Comparison of ENCODE assay signal across 9 cellular contexts in genomic region chr1:58896211-58897183, GRCh38.
A peak's percentile ranks its signal among the peaks of the same experiment; 100 is the strongest.
DNase-seq lines count a peak whose midpoint lies in the region; ATAC-seq and TF ChIP-seq lines count a peak whose summit lies in the region.
"Had no signal": no experiment of that assay in that cellular context is flagged by ENCODE, and none has a peak within 500 bp of the region (broad histone marks: within the 10 kb centered on the region; RNA-seq: fewer than 3 reads in every experiment).

No MANE protein-coding gene starts in this region.

- ATAC-seq in GM21723 (IDR thresholded peaks at IDR 0.05; ENCODE audit: unreplicated experiment) (no peak), GM21526 (IDR thresholded peaks at IDR 0.05; ENCODE audit: low FRiP score, unreplicated experiment) (no peak), GM19397 (IDR thresholded peaks at IDR 0.05; ENCODE audit: unreplicated experiment) (no peak)

- H3K4me3 ChIP-seq in H7 (ENCODE audit: insufficient read depth, low read depth, low read length) = no peak overlapping the region
- no peak overlapping the region for H3K4me3 ChIP-seq in SK-N-SH (ENCODE audit: low read depth in 2 of 2, low read length in 1 of 2)
- H3K4me3 ChIP-seq in hepatocyte = no peak overlapping the region
- H3K4me3 ChIP-seq in skin epidermis = no peak overlapping the region

- peaks cover 17 to 26% of the 10 kb centered on the region in 2 experiments; a peak in 3 of 4 replicates for H3K4me1 ChIP-seq in SK-N-SH (ENCODE audit: control insufficient read depth in 1 of 2, insufficient read depth in 2 of 2, low read depth in 1 of 2, low read length in 1 of 2)
- peaks cover 64% of the 10 kb centered on the region for H3K4me1 ChIP-seq in hepatocyte (ENCODE audit: insufficient read depth)

- DNase-seq in H7 (peak; percentile 64), SK-N-SH (peak; percentile 73), hepatocyte (ENCODE audit: low spot score) (peak; percentile 64)
- DNase-seq in central memory CD4-positive, alpha-beta T cell = no peak
- DNase-seq: MM.1S had no signal

- H3K9me3 ChIP-seq in SK-N-SH = no peaks in the 10 kb centered on the region
- no peaks in the 10 kb centered on the region for H3K9me3 ChIP-seq in hepatocyte (ENCODE audit: low read depth)

- H3K79me2 ChIP-seq in SK-N-SH (ENCODE audit: insufficient read depth) (no peaks in the 10 kb centered on the region), hepatocyte (no peaks in the 10 kb centered on the region)

- TF ChIP-seq EP300 in SK-N-SH (IDR thresholded peaks at IDR 0.05; ENCODE audit: borderline replicate concordance in 1 of 2, low read depth in 1 of 2, low read length in 1 of 2) = peak in 1 of 2 experiments; percentile 70; a peak in 2 of 4 replicates

- H4K20me1 ChIP-seq in SK-N-SH (ENCODE audit: insufficient read depth) (no peaks in the 10 kb centered on the region), hepatocyte (ENCODE audit: insufficient read depth, poor library complexity, severe bottlenecking) (no peaks in the 10 kb centered on the region)

- POLR2A ChIA-PET in SK-N-SH (lab: Yijun Ruan, JAX) = no interaction called here

- H3K27me3 ChIP-seq in H7 (ENCODE audit: control insufficient read depth, insufficient read depth, low read length) (peaks cover 2% of the 10 kb centered on the region; the same call in 1 of the 2 replicates), SK-N-SH (ENCODE audit: insufficient read depth) (no peaks in the 10 kb centered on the region), hepatocyte (no peaks in the 10 kb centered on the region)

- peak; percentile 30 for TF ChIP-seq RAD21 in SK-N-SH (IDR thresholded peaks at IDR 0.05; ENCODE audit: low read length)

- WGBS in SK-N-SH (ENCODE audit: low lambda C conversion rate) = 71% methylated on average over 4 of the region's 8 CpGs
- 45% methylated on average over 8 of the region's 8 CpGs for WGBS in hepatocyte (ENCODE audit: low lambda C conversion rate, missing lambda C conversion rate)

- H3K36me3 ChIP-seq in H7 (replicated peaks; ENCODE audit: control insufficient read depth, insufficient read depth, low read length) = no peaks in the 10 kb centered on the region
- no peaks in the 10 kb centered on the region for H3K36me3 ChIP-seq in SK-N-SH (replicated peaks in 1 of 2; ENCODE audit: control insufficient read depth in 1 of 2, insufficient read depth in 2 of 2, low read length in 1 of 2)
- H3K36me3 ChIP-seq in hepatocyte (replicated peaks; ENCODE audit: insufficient read depth, low read depth) = no peaks in the 10 kb centered on the region

- TF ChIP-seq CTCF in SK-N-SH (IDR thresholded peaks at IDR 0.05) = no peak
- no peak for TF ChIP-seq CTCF in hepatocyte (IDR thresholded peaks at IDR 0.05; ENCODE audit: poor library complexity)

- H3F3A ChIP-seq in SK-N-SH (replicated peaks; ENCODE audit: insufficient read depth) = peaks cover 14% of the 10 kb centered on the region

- CTCF ChIA-PET in SK-N-SH (lab: Yijun Ruan, JAX) = interaction anchor here (0.8 to 1.5 kb wide), 2 partner anchors 11 to 159 kb away, joined by 3 read pairs; no protein-coding TSS in a partner anchor

- H2AFZ ChIP-seq in SK-N-SH (ENCODE audit: low read depth) (peak overlapping the region; percentile 57; the same call in 1 of the 2 replicates), hepatocyte (peak overlapping the region; percentile 22)

- H3K27ac ChIP-seq in SK-N-SH (ENCODE audit: low read depth in 2 of 2, low read length in 1 of 2) (peak overlapping the region in 1 of 2 experiments; percentile 44; a peak in 2 of 4 replicates), hepatocyte (peak overlapping the region; percentile 92), skin epidermis (peak overlapping the region in 13 of 21 experiments; percentile 0 to 73 (median 34))

- H3K9me2 ChIP-seq in SK-N-SH (no peaks in the 10 kb centered on the region), hepatocyte (replicated peaks; ENCODE audit: insufficient read depth) (no peaks in the 10 kb centered on the region)

- no peak overlapping the region for H3K9ac ChIP-seq in SK-N-SH

- H3K4me2 ChIP-seq in SK-N-SH (peak overlapping the region; percentile 29; the same call in 1 of the 2 replicates), hepatocyte (no peak overlapping the region)

TF ChIP-seq in SK-N-SH, 30 proteins besides CTCF, POLR2A, EP300 and RAD21 (continues in another document):
- TF ChIP-seq TEAD4 (IDR thresholded peaks at IDR 0.05; ENCODE audit: borderline replicate concordance, insufficient read depth) = no peak
- 0 out of 2 replicates have a peak, but pooled peaks have one; percentile 33 for TF ChIP-seq TCF12 (IDR thresholded peaks at IDR 0.05)
- no peak for TF ChIP-seq RFX5 (IDR thresholded peaks at IDR 0.05; ENCODE audit: low read length)
- TF ChIP-seq RXRA (IDR thresholded peaks at IDR 0.05; ENCODE audit: borderline replicate concordance, low read depth) = no peak
- no peak for TF ChIP-seq USF2 (IDR thresholded peaks at IDR 0.05; ENCODE audit: borderline replicate concordance, low read depth, low read length)
- TF ChIP-seq ZBTB33 (IDR thresholded peaks at IDR 0.05; ENCODE audit: borderline replicate concordance, low read depth) = no peak
- TF ChIP-seq EZH2phosphoT487 (IDR thresholded peaks at IDR 0.05; ENCODE audit: borderline replicate concordance, low read depth) = no peak
- no peak for TF ChIP-seq POLR2AphosphoS5 (IDR thresholded peaks at IDR 0.05; ENCODE audit: low read depth, low read length)
- TF ChIP-seq REST (IDR thresholded peaks at IDR 0.05; ENCODE audit: low read depth, low read length) = no peak
- TF ChIP-seq GABPA (IDR thresholded peaks at IDR 0.05; ENCODE audit: low read depth) = no peak
- no peak for TF ChIP-seq FOSL2 (IDR thresholded peaks at IDR 0.05; ENCODE audit: borderline replicate concordance, low read depth)
- TF ChIP-seq NRF1 (IDR thresholded peaks at IDR 0.05; ENCODE audit: low read depth, low read length) = no peak
- TF ChIP-seq PBX3 (IDR thresholded peaks at IDR 0.05) = 0 out of 2 replicates have a peak, but pooled peaks have one; percentile 10
- no peak for TF ChIP-seq YY1 (IDR thresholded peaks at IDR 0.05; ENCODE audit: low read depth)
- no peak for TF ChIP-seq MAX (IDR thresholded peaks at IDR 0.05; ENCODE audit: low read depth)
